ENCODE assay signal across 8 cellular contexts in genomic region chr18:36809590-36810381, GRCh38. TPM values are rescaled to one million over a fixed set of nuclear protein-coding genes. Genes with fewer than 3 reads are reported as not detected.
DNase-seq lines count a peak whose midpoint lies in the region; ATAC-seq, FAIRE-seq and TF ChIP-seq lines count a peak whose summit lies in the region.

No MANE protein-coding gene starts in this region.

- DNase-seq in COR-L47 (lab: John Stamatoyannopoulos, UW) (peak; percentile 71), NCI-H2029 (lab: John Stamatoyannopoulos, UW) (peak; percentile 30), T-helper 17 cell (peak in 1 of 3 donors; percentile 9), chondrocyte (ENCODE audit: low spot score) (no peak), HepG2 (ENCODE audit: low spot score) (peak; percentile 56), testis (peak; percentile 51)

- in situ Hi-C loops in HepG2 (cut with HindIII; ENCODE audit: extremely low pct_ligation_motif_present, low pct_unique_long_range_greater_than_20kb): no loop called here

- TF ChIP-seq CTCF in chondrocyte (IDR thresholded peaks at IDR 0.05) (peak; percentile 94), HepG2 (CRISPR knock-in tag; IDR thresholded peaks at IDR 0.05) (peak; percentile 86), testis (IDR thresholded peaks at IDR 0.05) (peak; percentile 41 to 85 (median 65))

- H3K4me1 Mint-ChIP-seq in T-helper 17 cell (peaks cover 15% of the 10 kb centered on the region), chondrocyte (ENCODE audit: low read depth) (peaks cover 28% of the 10 kb centered on the region)

- H2AFZ ChIP-seq in HepG2 (ENCODE audit: low read length): no peak overlapping the region

- intact Hi-C loops in HepG2 (cut with micrococcal nuclease; ENCODE audit: unreplicated experiment): loop anchor here (1.0 to 5.0 kb wide), 2 partner anchors 40 to 122 kb away; no protein-coding TSS in a partner anchor
- intact Hi-C loops in testis (cut with DNase I; ENCODE audit: low total_unique reads): no loop called here

- 57% methylated on average over 6 of the region's 6 CpGs for WGBS in HepG2 (ENCODE audit: low lambda C conversion rate)
- WGBS in testis, 2 donors: 48 to 53% methylated on average over 6 of the region's 6 CpGs

- no peak overlapping the region for H3K4me2 ChIP-seq in HepG2 (ENCODE audit: low read depth, low read length)

- H3K9ac ChIP-seq in HepG2 (ENCODE audit: insufficient read depth, low read depth, low read length): no peak overlapping the region

- H3K79me2 ChIP-seq in HepG2 (ENCODE audit: insufficient read depth, low read length): no peaks in the 10 kb centered on the region

- no peaks in the 10 kb centered on the region for H3K27me3 ChIP-seq in HepG2 (ENCODE audit: control insufficient read depth in 1 of 2, insufficient read depth in 2 of 2, low read length in 2 of 2)
- H3K27me3 ChIP-seq in testis: no peaks in the 10 kb centered on the region

- H3K36me3 Mint-ChIP-seq in T-helper 17 cell (ENCODE audit: low read depth) (peaks cover 15% of the 10 kb centered on the region), chondrocyte (ENCODE audit: low read depth) (peaks cover 32% of the 10 kb centered on the region)

- CTCF ChIA-PET in HepG2 (lab: Yijun Ruan, JAX; ENCODE audit: low intra/inter-chr PET ratio, low total read pairs): interaction anchor here (0.8 to 1.8 kb wide), 3 partner anchors 40 to 122 kb away, joined by 4 to 12 read pairs (median 5); no protein-coding TSS in a partner anchor

- H3K4me3 ChIP-seq in HepG2 (replicated peaks in 1 of 3; ENCODE audit: insufficient read depth in 1 of 3, low read depth in 2 of 3, low read length in 3 of 3): no peak overlapping the region
- no peak overlapping the region for H3K4me3 ChIP-seq in testis

- FAIRE-seq in HepG2 (lab: Jason Lieb, UNC): peak; percentile 70

- no peak for TF ChIP-seq RAD21 in HepG2 (CRISPR knock-in tag; IDR thresholded peaks at IDR 0.05)

- H3K27ac Mint-ChIP-seq in T-helper 17 cell (no peak overlapping the region), chondrocyte (ENCODE audit: unreplicated experiment) (no peak overlapping the region)

- H3K4me3 Mint-ChIP-seq in T-helper 17 cell (no peak overlapping the region), chondrocyte (ENCODE audit: unreplicated experiment) (no peak overlapping the region)

- no peak overlapping the region for H3K27ac ChIP-seq in HepG2 (ENCODE audit: extremely low read length, insufficient read depth, low read length)
- H3K27ac ChIP-seq in testis: no peak overlapping the region

- TF ChIP-seq POLR2A in HepG2 (IDR thresholded peaks at IDR 0.05; ENCODE audit: insufficient read depth in 1 of 2, low read depth in 2 of 2, low read length in 2 of 2) (no peak), testis (IDR thresholded peaks at IDR 0.05) (no peak)

- no peaks in the 10 kb centered on the region for H3K9me3 ChIP-seq in T-helper 17 cell (ENCODE audit: control insufficient read depth, low read length, poor library complexity, severe bottlenecking)
- no peaks in the 10 kb centered on the region for H3K9me3 ChIP-seq in HepG2 (ENCODE audit: low read length)
- no peaks in the 10 kb centered on the region for H3K9me3 ChIP-seq in testis

- POLR2A ChIA-PET in HepG2 (lab: Yijun Ruan, JAX): no interaction called here

- TF ChIP-seq EP300 in HepG2 (IDR thresholded peaks at IDR 0.05; ENCODE audit: low read depth in 2 of 2, low read length in 2 of 2) (no peak), HepG2 (CRISPR knock-in tag; IDR thresholded peaks at IDR 0.05; ENCODE audit: borderline replicate concordance) (no peak)

- H3K27me3 Mint-ChIP-seq in T-helper 17 cell (no peaks in the 10 kb centered on the region), chondrocyte (ENCODE audit: low read depth) (no peaks in the 10 kb centered on the region)

- no peaks in the 10 kb centered on the region for H3K9me3 Mint-ChIP-seq in chondrocyte (ENCODE audit: low read depth)

- no TSS peak for BruUV-seq in HepG2 (replicated peaks; lab: Mats Ljungman, UMichigan)

- H3K36me3 ChIP-seq in HepG2 (replicated peaks in 1 of 2; ENCODE audit: control insufficient read depth in 1 of 2, insufficient read depth in 2 of 2, low read length in 2 of 2) (peaks cover 5 to 62% of the 10 kb centered on the region in 2 experiments; a peak in 4 of 5 replicates), testis (ENCODE audit: low read depth, missing control alignments) (no peaks in the 10 kb centered on the region)

- H4K20me1 ChIP-seq in HepG2 (ENCODE audit: insufficient read depth, low read length): peaks cover 7% of the 10 kb centered on the region

- peak; percentile 99 for ATAC-seq in GM19043 (IDR thresholded peaks at IDR 0.05; ENCODE audit: low read depth, unreplicated experiment)
- peak; percentile 97 for ATAC-seq in HG03103 (IDR thresholded peaks at IDR 0.05; ENCODE audit: low read depth, unreplicated experiment)
- peak; percentile 95 for ATAC-seq in T-helper 17 cell
- ATAC-seq in HepG2: peak; percentile 94

- H3K4me1 ChIP-seq in HepG2 (ENCODE audit: insufficient read depth, low read length) (no peaks in the 10 kb centered on the region), testis (no peaks in the 10 kb centered on the region)

TF ChIP-seq in HepG2, 621 proteins besides CTCF, POLR2A, EP300 and RAD21:
- TF ChIP-seq STAG1 (CRISPR knock-in tag; IDR thresholded peaks at IDR 0.05) (peak; percentile 61), ZNF496 (CRISPR knock-in tag; IDR thresholded peaks at IDR 0.05; ENCODE audit: insufficient replicate concordance) (no peak), SMC3 (IDR thresholded peaks at IDR 0.05; ENCODE audit: low read length) (peak; percentile 27), XRCC5 (optimal IDR thresholded peaks at IDR 0.05; ENCODE audit: low read length) (peak; percentile 34)

RNA-seq across cellular contexts. Expression of gene TPGS2, which starts 19.0 kb away (rescaled TPM):
- total RNA-seq in T-helper 17 cell (10 to 100 TPM; 29.0 to 30.3 TPM), chondrocyte (75.5 to 111 TPM (median 107 TPM) in 3 replicates), HepG2 (2016; rRNA removed; fragmentation: Illumina TruSeq; extraction: Trizol) (72.1 and 73.3 TPM in 2 replicates), testis (100 to 1,000 TPM; 338 to 628 TPM)
- total RNA-seq in HepG2 (2016; cell fraction: cytosol; rRNA removed; fragmentation: Illumina TruSeq; extraction: Trizol; ENCODE audit: low read depth): 144 and 164 TPM in 2 replicates
- total RNA-seq in HepG2 (2016; cell fraction: insoluble cytoplasmic fraction; rRNA removed; fragmentation: Illumina TruSeq; extraction: Trizol): 68.1 and 77.7 TPM in 2 replicates
- total RNA-seq in HepG2 (2016; cell fraction: membrane; rRNA removed; fragmentation: Illumina TruSeq; extraction: Trizol): 182 and 189 TPM in 2 replicates
- total RNA-seq in HepG2 (2016; cell fraction: nucleus; rRNA removed; fragmentation: Illumina TruSeq; extraction: Trizol): 40.9 and 47.8 TPM in 2 replicates
- polyA plus RNA-seq in HepG2 (2011; rRNA removed) (106 and 137 TPM in 2 replicates), testis (ENCODE audit: insufficient read depth, low read depth, low replicate concordance) (546 TPM)
- polyA plus RNA-seq in HepG2 (2011; cell fraction: cytosol; rRNA removed): 105 and 107 TPM in 2 replicates
- polyA plus RNA-seq in HepG2 (2011; cell fraction: nucleus; rRNA removed): 34.8 and 39.7 TPM in 2 replicates
- polyA plus RNA-seq in HepG2 (2012): 38.7 and 54.0 TPM in 2 replicates
- polyA plus RNA-seq in HepG2 (2016; cell fraction: cytosol; fragmentation: Illumina TruSeq; extraction: Trizol; ENCODE audit: low read depth): 242 and 261 TPM in 2 replicates
- polyA plus RNA-seq in HepG2 (2016; cell fraction: insoluble cytoplasmic fraction; fragmentation: Illumina TruSeq; extraction: Trizol; ENCODE audit: low read depth): 89.6 and 107 TPM in 2 replicates
- polyA plus RNA-seq in HepG2 (2016; cell fraction: membrane; fragmentation: Illumina TruSeq; extraction: Trizol; ENCODE audit: low read depth): 249 and 261 TPM in 2 replicates
- 51.1 and 62.4 TPM in 2 replicates for polyA plus RNA-seq in HepG2 (2016; cell fraction: nucleus; fragmentation: Illumina TruSeq; extraction: Trizol; ENCODE audit: insufficient read depth, low read depth)
- polyA minus RNA-seq in HepG2 (2011; rRNA and poly(A)+ RNA removed; ENCODE audit: low replicate concordance): 108 and 264 TPM in 2 replicates
- 41.5 and 43.6 TPM in 2 replicates for polyA minus RNA-seq in HepG2 (2011; cell fraction: cytosol; rRNA and poly(A)+ RNA removed)
- 65.9 and 77.7 TPM in 2 replicates for polyA minus RNA-seq in HepG2 (2011; cell fraction: nucleus; rRNA and poly(A)+ RNA removed)

RNA-seq across cellular contexts. Expression of gene KIAA1328, which starts 19.1 kb away (rescaled TPM):
- 10 to 100 TPM in 1 of 2 donors, 1 to 10 TPM in 1; 9.0 to 13.9 TPM for total RNA-seq in T-helper 17 cell
- 6.3 to 10.4 TPM (median 6.3 TPM) in 3 replicates for total RNA-seq in chondrocyte
- 5.2 and 6.0 TPM in 2 replicates for total RNA-seq in HepG2 (2016; rRNA removed; fragmentation: Illumina TruSeq; extraction: Trizol)
- total RNA-seq in HepG2 (2016; cell fraction: cytosol; rRNA removed; fragmentation: Illumina TruSeq; extraction: Trizol; ENCODE audit: low read depth): 9.5 and 13.3 TPM in 2 replicates
- 4.0 and 6.7 TPM in 2 replicates for total RNA-seq in HepG2 (2016; cell fraction: insoluble cytoplasmic fraction; rRNA removed; fragmentation: Illumina TruSeq; extraction: Trizol)
- total RNA-seq in HepG2 (2016; cell fraction: membrane; rRNA removed; fragmentation: Illumina TruSeq; extraction: Trizol): 5.5 and 7.5 TPM in 2 replicates
- total RNA-seq in HepG2 (2016; cell fraction: nucleus; rRNA removed; fragmentation: Illumina TruSeq; extraction: Trizol): 14.3 and 17.0 TPM in 2 replicates
- 2.8 and 4.1 TPM in 2 replicates for polyA plus RNA-seq in HepG2 (2011; rRNA removed)
- 1.4 and 1.5 TPM in 2 replicates for polyA plus RNA-seq in HepG2 (2011; cell fraction: cytosol; rRNA removed)
- 6.6 and 6.9 TPM in 2 replicates for polyA plus RNA-seq in HepG2 (2011; cell fraction: nucleus; rRNA removed)
- polyA plus RNA-seq in HepG2 (2012): 1.9 and 2.6 TPM in 2 replicates
- polyA plus RNA-seq in HepG2 (2016; cell fraction: cytosol; fragmentation: Illumina TruSeq; extraction: Trizol; ENCODE audit: low read depth): 1.1 and 1.2 TPM in 2 replicates
- 2.8 and 3.0 TPM in 2 replicates for polyA plus RNA-seq in HepG2 (2016; cell fraction: insoluble cytoplasmic fraction; fragmentation: Illumina TruSeq; extraction: Trizol; ENCODE audit: low read depth)
- 1.6 and 1.7 TPM in 2 replicates for polyA plus RNA-seq in HepG2 (2016; cell fraction: membrane; fragmentation: Illumina TruSeq; extraction: Trizol; ENCODE audit: low read depth)
- 7.8 and 8.1 TPM in 2 replicates for polyA plus RNA-seq in HepG2 (2016; cell fraction: nucleus; fragmentation: Illumina TruSeq; extraction: Trizol; ENCODE audit: insufficient read depth, low read depth)
- 9.4 and 9.6 TPM in 2 replicates for polyA minus RNA-seq in HepG2 (2011; rRNA and poly(A)+ RNA removed; ENCODE audit: low replicate concordance)
- polyA minus RNA-seq in HepG2 (2011; cell fraction: cytosol; rRNA and poly(A)+ RNA removed): 2.2 and 2.3 TPM in 2 replicates
- 30.0 and 33.0 TPM in 2 replicates for polyA minus RNA-seq in HepG2 (2011; cell fraction: nucleus; rRNA and poly(A)+ RNA removed)
- 10 to 100 TPM; 35.0 to 48.7 TPM for total RNA-seq in testis
- polyA plus RNA-seq in testis (ENCODE audit: insufficient read depth, low read depth, low replicate concordance): 19.9 TPM
